Comparison of ENCODE assay signal across 21 cellular contexts in genomic region chr10:51667992-51668689, GRCh38. TPM values are rescaled to one million over a fixed set of nuclear protein-coding genes. Genes with fewer than 3 reads are reported as not detected.
A peak's percentile ranks its signal among the peaks of the same experiment; 100 is the strongest.
DNase-seq lines count a peak whose midpoint lies in the region; ATAC-seq and TF ChIP-seq lines count a peak whose summit lies in the region.
"Had no signal": no experiment of that assay in that cellular context is flagged by ENCODE, and none has a peak within 500 bp of the region (broad histone marks: within the 10 kb centered on the region; RNA-seq: fewer than 3 reads in every experiment).

No MANE protein-coding gene starts in this region.

- no peak overlapping the region for H3K4me3 Mint-ChIP-seq in stimulated activated naive B cell treated with anti-CD40 and anti-IgM and Interleukin-4, amounts not matched to agents 10 μg/mL and 1 μg/mL and 100 μg/mL, for 72 hours
- H3K4me3 Mint-ChIP-seq: activated naive CD8-positive, alpha-beta T cell treated with anti-CD3 and anti-CD28 coated beads, Interleukin-2, amount 10 ng/mL, durations not matched to agents 7 days and 5 days; activated T-cell treated with anti-CD3 and anti-CD28 coated beads, Interleukin-2, amount 50 U/mL, for 24 hours; neural progenitor cell; stimulated activated naive CD8-positive, alpha-beta T cell treated with anti-CD3 and anti-CD28 coated beads, Interleukin-15, Interleukin-2, amounts not matched to agents 100 ng/mL and 50 ng/mL, for 24 hours had no signal

- no peaks in the 10 kb centered on the region for H3K4me1 Mint-ChIP-seq in stimulated activated naive B cell treated with anti-CD40 and anti-IgM and Interleukin-4, amounts not matched to agents 10 μg/mL and 1 μg/mL and 100 μg/mL, for 72 hours
- H3K4me1 Mint-ChIP-seq: activated naive CD8-positive, alpha-beta T cell treated with anti-CD3 and anti-CD28 coated beads, Interleukin-2, amount 10 ng/mL, durations not matched to agents 7 days and 5 days; neural progenitor cell had no signal

- CTCF ChIA-PET in IMR-90 (lab: Yijun Ruan, JAX), result interaction anchor here (1.6 kb wide), 1 partner anchor 9 kb away, joined by 4 read pairs; no protein-coding TSS in a partner anchor

- H2AK5ac ChIP-seq in IMR-90 (ENCODE audit: low read depth, low read length) (no peak overlapping the region), mesenchymal stem cell (ENCODE audit: low read length, severe bottlenecking) (no peak overlapping the region)

- H3K36me3 Mint-ChIP-seq in stimulated activated naive B cell treated with anti-CD40 and anti-IgM and Interleukin-4, amounts not matched to agents 10 μg/mL and 1 μg/mL and 100 μg/mL, for 72 hours, result no peaks in the 10 kb centered on the region
- H3K36me3 Mint-ChIP-seq: activated naive CD8-positive, alpha-beta T cell treated with anti-CD3 and anti-CD28 coated beads, Interleukin-2, amount 10 ng/mL, durations not matched to agents 7 days and 5 days; neural progenitor cell had no signal

- H2BK120ac ChIP-seq in IMR-90 (ENCODE audit: low read depth, low read length) (no peak overlapping the region), mesenchymal stem cell (ENCODE audit: low read depth, low read length) (no peak overlapping the region)

- H4K91ac ChIP-seq in IMR-90 (ENCODE audit: insufficient read depth, low read depth, low read length) (no peak overlapping the region), mesenchymal stem cell (ENCODE audit: low read length) (no peak overlapping the region)

- no peak overlapping the region for H3K9ac ChIP-seq in IMR-90 (ENCODE audit: low read depth, low read length)
- H3K9ac ChIP-seq in mesenchymal stem cell (ENCODE audit: low read length), result no peak overlapping the region
- H3K9ac ChIP-seq: neural progenitor cell had no signal

- dilution Hi-C loops in IMR-90 (cut with HindIII; ENCODE audit: low sequenced_read_pairs, unreplicated experiment), result no loop called here

- H2BK5ac ChIP-seq in IMR-90 (ENCODE audit: low read depth, low read length, poor library complexity, severe bottlenecking) (no peak overlapping the region), mesenchymal stem cell (ENCODE audit: low read depth, low read length, poor library complexity, severe bottlenecking) (no peak overlapping the region)

- no peak overlapping the region for H3K4me2 ChIP-seq in IMR-90 (ENCODE audit: low read depth, low read length)
- H3K4me2 ChIP-seq in mesenchymal stem cell (ENCODE audit: low read length, poor library complexity, severe bottlenecking), result no peak overlapping the region
- H3K4me2 ChIP-seq: neural progenitor cell, smooth muscle cell had no signal

- no peak overlapping the region for H2AK9ac ChIP-seq in IMR-90 (replicated peaks; ENCODE audit: low read depth, low read length, poor library complexity)

- TF ChIP-seq POLR2A in IMR-90 (IDR thresholded peaks at IDR 0.05; ENCODE audit: low read depth, low read length), result no peak

- intact Hi-C loops in IMR-90 (cut with micrococcal nuclease), result no loop called here

- H3K9me3 ChIP-seq in IMR-90 (ENCODE audit: control insufficient read depth, insufficient read depth, low read length), result 0 out of 2 replicates have a peak, but pooled peaks cover 3% of the 10 kb centered on the region
- peaks cover 20% of the 10 kb centered on the region for H3K9me3 ChIP-seq in mesenchymal stem cell (ENCODE audit: control insufficient read depth, low read length)
- H3K9me3 ChIP-seq: colonic mucosa, vagina had no signal

- TF ChIP-seq RAD21 in IMR-90 (IDR thresholded peaks at IDR 0.05; ENCODE audit: low read length), result no peak

- H3K18ac ChIP-seq in IMR-90 (ENCODE audit: low read depth, low read length) (no peak overlapping the region), mesenchymal stem cell (ENCODE audit: low read depth in 1 of 2, low read length in 2 of 2) (no peak overlapping the region)

- H3K14ac ChIP-seq in IMR-90 (replicated peaks; ENCODE audit: low read depth, low read length) (no peak overlapping the region), mesenchymal stem cell (ENCODE audit: low read length in 2 of 2) (no peak overlapping the region)

- H2BK12ac ChIP-seq in mesenchymal stem cell (ENCODE audit: low read length in 2 of 2), result no peak overlapping the region

- H3K23ac ChIP-seq in IMR-90 (ENCODE audit: low read depth, low read length), result no peak overlapping the region
- H3K23ac ChIP-seq in mesenchymal stem cell (ENCODE audit: low read length in 2 of 2), result no peak overlapping the region

- H4K8ac ChIP-seq in IMR-90 (ENCODE audit: low read depth in 2 of 2, low read length in 2 of 2), result no peak overlapping the region
- no peak overlapping the region for H4K8ac ChIP-seq in mesenchymal stem cell (ENCODE audit: low read length)

- H3K27ac ChIP-seq in IMR-90 (ENCODE audit: insufficient read depth, low read length), result no peak overlapping the region
- no peak overlapping the region for H3K27ac ChIP-seq in mesenchymal stem cell (ENCODE audit: low read length, poor library complexity, severe bottlenecking)
- H3K27ac ChIP-seq: colonic mucosa, lower lobe of right lung, neural progenitor cell, vagina had no signal

- H3K4me1 ChIP-seq in IMR-90 (ENCODE audit: control insufficient read depth, insufficient read depth, low read length) (no peaks in the 10 kb centered on the region), mesenchymal stem cell (ENCODE audit: control insufficient read depth, insufficient read depth, low read depth, low read length) (no peaks in the 10 kb centered on the region)
- H3K4me1 ChIP-seq: colonic mucosa, lower lobe of right lung had no signal

- no peak overlapping the region for H2BK15ac ChIP-seq in IMR-90 (ENCODE audit: low read depth, low read length)
- H2BK15ac ChIP-seq in mesenchymal stem cell (ENCODE audit: low read depth, poor library complexity, severe bottlenecking), result no peak overlapping the region

- no peak overlapping the region for H2AFZ ChIP-seq in IMR-90 (replicated peaks; ENCODE audit: low read length, poor library complexity)
- H2AFZ ChIP-seq in mesenchymal stem cell (ENCODE audit: low read depth, low read length), result no peak overlapping the region
- H2AFZ ChIP-seq: neural progenitor cell had no signal

- H4K5ac ChIP-seq in IMR-90 (ENCODE audit: low read depth, low read length), result no peak overlapping the region

- in situ Hi-C loops in IMR-90 (cut with MboI; ENCODE audit: low sequenced_read_pairs), result no loop called here

- WGBS in IMR-90 (ENCODE audit: extremely low coverage in 2 of 2, insufficient read length in 1 of 2), 2 experiments, result 0% methylated on average over 1 of the region's 1 CpG; no CpG with 5 or more reads in 1 of the 2 experiments
- 0% methylated on average over 1 of the region's 1 CpG for WGBS in mesenchymal stem cell

- no peak overlapping the region for H3K56ac ChIP-seq in IMR-90 (ENCODE audit: extremely low read depth, insufficient read depth, low read length)

- POLR2A ChIA-PET in IMR-90 (lab: Charles Lee; ENCODE audit: unreplicated experiment), result no interaction called here

- H3K27ac Mint-ChIP-seq in stimulated activated naive B cell treated with anti-CD40 and anti-IgM and Interleukin-4, amounts not matched to agents 10 μg/mL and 1 μg/mL and 100 μg/mL, for 72 hours, result no peak overlapping the region
- H3K27ac Mint-ChIP-seq: activated naive CD8-positive, alpha-beta T cell treated with anti-CD3 and anti-CD28 coated beads, Interleukin-2, amount 10 ng/mL, durations not matched to agents 7 days and 5 days; activated T-cell treated with anti-CD3 and anti-CD28 coated beads, Interleukin-2, amount 50 U/mL, for 24 hours; neural progenitor cell; stimulated activated naive CD8-positive, alpha-beta T cell treated with anti-CD3 and anti-CD28 coated beads, Interleukin-15, Interleukin-2, amounts not matched to agents 100 ng/mL and 50 ng/mL, for 24 hours had no signal

- H3K27me3 ChIP-seq in IMR-90 (ENCODE audit: control insufficient read depth, insufficient read depth, low read length) (no peaks in the 10 kb centered on the region), mesenchymal stem cell (ENCODE audit: control insufficient read depth in 1 of 2, insufficient read depth in 1 of 2, low read length in 2 of 2) (no peaks in the 10 kb centered on the region)
- H3K27me3 ChIP-seq: colonic mucosa, neural progenitor cell, vagina had no signal

- peaks cover 0 to 5% of the 10 kb centered on the region in 2 donors for H3K27me3 Mint-ChIP-seq in stimulated activated naive B cell treated with anti-CD40 and anti-IgM and Interleukin-4, amounts not matched to agents 10 μg/mL and 1 μg/mL and 100 μg/mL, for 72 hours

- DNase-seq in AG09319 (ENCODE audit: extremely low read depth, low read depth) (peak; percentile 41), IMR-90 (peak; percentile 55), cerebellar cortex (ENCODE audit: low spot score) (peak; percentile 3), mesenchymal stem cell (peak; percentile 20), GM10266 (ENCODE audit: extremely low spot score) (no peak), NCI-H1417 treated with DMSO at 0.1 percent for 48 hours (lab: John Stamatoyannopoulos, UW) (no peak)
- no peak for DNase-seq in stimulated activated naive B cell treated with anti-CD40 and anti-IgM and Interleukin-4, amounts not matched to agents 10 μg/mL and 1 μg/mL and 100 μg/mL, for 72 hours
- DNase-seq: activated CD4-positive, alpha-beta T cell treated with anti-CD3 and anti-CD28 coated beads for 48 hours; activated naive CD8-positive, alpha-beta T cell treated with anti-CD3 and anti-CD28 coated beads, Interleukin-2, amount 10 ng/mL, durations not matched to agents 7 days and 5 days; activated T-cell treated with anti-CD3 and anti-CD28 coated beads, Interleukin-2, amount 50 U/mL, for 24 hours; AML-193; colonic mucosa; DMS153; lower lobe of right lung; NCI-H187 treated with DMSO at 0.1 percent for 48 hours; NCI-H526 had no signal

- H3K9me1 ChIP-seq in IMR-90 (ENCODE audit: insufficient read depth, low read length), result no peaks in the 10 kb centered on the region

- peak; percentile 42; the same call in 1 of the 2 replicates for ATAC-seq in IMR-90 (ENCODE audit: low read depth)
- ATAC-seq in GM18867 (IDR thresholded peaks at IDR 0.05; ENCODE audit: unreplicated experiment), result no peak
- ATAC-seq in stimulated activated naive B cell treated with anti-CD40 and anti-IgM and Interleukin-4, amounts not matched to agents 10 μg/mL and 1 μg/mL and 100 μg/mL, for 72 hours (replicated peaks), result no peak
- ATAC-seq: lower lobe of right lung had no signal

- peaks cover 2 to 4% of the 10 kb centered on the region in 2 donors for H3K9me3 Mint-ChIP-seq in stimulated activated naive B cell treated with anti-CD40 and anti-IgM and Interleukin-4, amounts not matched to agents 10 μg/mL and 1 μg/mL and 100 μg/mL, for 72 hours
- H3K9me3 Mint-ChIP-seq: activated naive CD8-positive, alpha-beta T cell treated with anti-CD3 and anti-CD28 coated beads, Interleukin-2, amount 10 ng/mL, durations not matched to agents 7 days and 5 days; activated T-cell treated with anti-CD3 and anti-CD28 coated beads, Interleukin-2, amount 50 U/mL, for 24 hours had no signal

- H3K4me3 ChIP-seq in IMR-90 (ENCODE audit: insufficient read depth, low read depth, low read length) (no peak overlapping the region), mesenchymal stem cell (ENCODE audit: insufficient read depth in 1 of 2, low read depth in 1 of 2, low read length in 2 of 2) (no peak overlapping the region)
- H3K4me3 ChIP-seq: colonic mucosa, lower lobe of right lung, neural progenitor cell, smooth muscle cell, vagina had no signal

- BruUV-seq in IMR-90 (replicated peaks; lab: Mats Ljungman, UMichigan), result no TSS peak

- H3K79me1 ChIP-seq in IMR-90 (ENCODE audit: low read depth in 1 of 2, low read length in 2 of 2) (no peaks in the 10 kb centered on the region; a peak in 1 of 4 replicates), mesenchymal stem cell (replicated peaks; ENCODE audit: low read length, poor library complexity, severe bottlenecking) (no peaks in the 10 kb centered on the region)

- H3K4ac ChIP-seq in IMR-90 (ENCODE audit: low read depth, low read length), result no peak overlapping the region
- H3K4ac ChIP-seq in mesenchymal stem cell (ENCODE audit: low read depth in 1 of 2, low read length in 2 of 2), result no peak overlapping the region

- no peak overlapping the region for H2BK20ac ChIP-seq in IMR-90 (ENCODE audit: low read depth, low read length)

- no peaks in the 10 kb centered on the region for H4K20me1 ChIP-seq in IMR-90 (ENCODE audit: insufficient read depth, low read length)

- TF ChIP-seq CTCF in AG09319 (IDR thresholded peaks at IDR 0.05; ENCODE audit: low read depth, low read length) (no peak), IMR-90 (conservative IDR thresholded peaks at IDR 0.05; ENCODE audit: low read depth, low read length) (no peak), GM10266 (IDR thresholded peaks at IDR 0.05; ENCODE audit: control insufficient read depth, insufficient read depth, low read depth, missing control alignments) (no peak)

- H3K36me3 ChIP-seq in IMR-90 (ENCODE audit: control insufficient read depth, insufficient read depth, low read length) (no peaks in the 10 kb centered on the region), mesenchymal stem cell (ENCODE audit: control insufficient read depth in 1 of 2, insufficient read depth in 2 of 2, low read depth in 1 of 2, low read length in 2 of 2) (no peaks in the 10 kb centered on the region)
- H3K36me3 ChIP-seq: colonic mucosa, lower lobe of right lung, neural progenitor cell, vagina had no signal

RNA-seq across cellular contexts. Expression of gene CSTF2T, which starts 31.3 kb away (rescaled TPM):
- total RNA-seq in IMR-90 (2012; rRNA removed), result 18.6 and 22.5 TPM in 2 replicates
- 5.4 and 7.2 TPM in 2 replicates for polyA plus RNA-seq in IMR-90 (2012; rRNA removed)
- polyA plus RNA-seq in IMR-90 (2012; cell fraction: cytosol; rRNA removed), result 1.7 and 3.9 TPM in 2 replicates
- 0.94 and 2.2 TPM in 2 replicates for polyA plus RNA-seq in IMR-90 (2012; cell fraction: nucleus; rRNA removed; ENCODE audit: low replicate concordance)
- polyA plus RNA-seq in mesenchymal stem cell (2013, experiment 1 of 2), result 7.5 TPM
- 7.7 TPM for polyA plus RNA-seq in mesenchymal stem cell (2013, experiment 2 of 2)

Comparison
In these comparisons a context has a peak if more than half of its experiments do, and no peak if none do; other contexts are left out.
1. DNase-seq: peak in AG09319 (single experiment), IMR-90 (single experiment), cerebellar cortex (single experiment) and mesenchymal stem cell (single experiment); none in GM10266 (single experiment), NCI-H1417 treated with DMSO at 0.1 percent for 48 hours (single experiment) and stimulated activated naive B cell treated with anti-CD40 and anti-IgM and Interleukin-4, amounts not matched to agents 10 μg/mL and 1 μg/mL and 100 μg/mL, for 72 hours (single experiment).